15 cellular contexts compared by ENCODE assay signal in the genomic region with DNA sequence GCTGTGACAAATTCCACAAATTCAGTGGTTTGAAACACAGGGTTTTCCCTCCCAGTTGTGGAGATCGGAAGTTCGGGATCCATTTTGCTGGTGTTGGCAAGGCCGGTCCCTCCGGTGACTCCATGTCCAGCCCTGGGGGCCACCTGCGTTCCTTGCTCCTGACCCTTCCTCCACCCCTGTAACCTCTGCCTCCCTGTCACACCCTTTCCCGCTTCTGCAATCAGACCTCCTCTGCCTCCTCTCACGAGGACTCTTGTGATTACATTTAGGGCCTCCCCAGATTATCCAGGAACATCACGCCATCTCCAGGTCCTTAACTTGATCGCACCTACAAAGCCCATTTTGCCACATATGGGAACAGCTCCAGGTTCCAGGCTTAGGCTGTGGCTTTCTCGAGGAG. TPM values are rescaled to one million over a fixed set of nuclear protein-coding genes. Genes with fewer than 3 reads are reported as not detected.
DNase-seq lines count a peak whose midpoint lies in the region; ATAC-seq, FAIRE-seq and TF ChIP-seq lines count a peak whose summit lies in the region.
"Had no signal": no experiment of that assay in that cellular context is flagged by ENCODE, and none has a peak within 500 bp of the region (broad histone marks: within the 10 kb centered on the region; RNA-seq: fewer than 3 reads in every experiment).

No MANE protein-coding gene starts in this region.

- H3K36me3 Mint-ChIP-seq in MCF 10A (ENCODE audit: insufficient read depth, unreplicated experiment) (peaks cover 60% of the 10 kb centered on the region), nephron (ENCODE audit: low read depth) (peaks cover 11% of the 10 kb centered on the region)

- H3K27me3 Mint-ChIP-seq in MCF 10A (ENCODE audit: insufficient read depth, unreplicated experiment): no peaks in the 10 kb centered on the region
- peaks cover 3% of the 10 kb centered on the region for H3K27me3 Mint-ChIP-seq in nephron (ENCODE audit: low read depth)
- H3K27me3 Mint-ChIP-seq: activated T-helper 17 cell treated with anti-CD3 and anti-CD28 coated beads, Interleukin-2, amount 50 U/mL, for 72 hours had no signal

- no peaks in the 10 kb centered on the region for H3K9me3 ChIP-seq in mammary epithelial cell (replicated peaks; ENCODE audit: insufficient read depth, low read length)
- H3K9me3 ChIP-seq in endothelial cell of umbilical vein (replicated peaks; ENCODE audit: control insufficient read depth, insufficient read depth, low read length): no peaks in the 10 kb centered on the region
- no peaks in the 10 kb centered on the region for H3K9me3 ChIP-seq in upper lobe of right lung
- H3K9me3 ChIP-seq: neutrophil had no signal

- peaks cover 16% of the 10 kb centered on the region for H3K4me1 ChIP-seq in mammary epithelial cell (ENCODE audit: insufficient read depth, low read length)
- peaks cover 34% of the 10 kb centered on the region for H3K4me1 ChIP-seq in endothelial cell of umbilical vein (ENCODE audit: control insufficient read depth, extremely low read depth, insufficient read depth, low read length)
- H3K4me1 ChIP-seq in upper lobe of right lung: peaks cover 36% of the 10 kb centered on the region

- no peaks in the 10 kb centered on the region for H3K9me3 Mint-ChIP-seq in MCF 10A (ENCODE audit: unreplicated experiment)
- peaks cover 3% of the 10 kb centered on the region for H3K9me3 Mint-ChIP-seq in nephron
- H3K9me3 Mint-ChIP-seq: activated T-helper 17 cell treated with anti-CD3 and anti-CD28 coated beads, Interleukin-2, amount 50 U/mL, for 72 hours had no signal

- H3K4me1 Mint-ChIP-seq in MCF 10A (ENCODE audit: insufficient read depth, unreplicated experiment) (peaks cover 73% of the 10 kb centered on the region), nephron (peaks cover 48% of the 10 kb centered on the region)
- H3K4me1 Mint-ChIP-seq: activated T-helper 17 cell treated with anti-CD3 and anti-CD28 coated beads, Interleukin-2, amount 50 U/mL, for 72 hours; CD8-positive, alpha-beta memory T cell had no signal

- H3K27ac ChIP-seq in mammary epithelial cell (ENCODE audit: insufficient read depth, low read depth, low read length): no peak overlapping the region
- peak overlapping the region; percentile 58 for H3K27ac ChIP-seq in endothelial cell of umbilical vein (ENCODE audit: insufficient read depth, low read depth, low read length)
- peak overlapping the region; percentile 65 for H3K27ac ChIP-seq in upper lobe of right lung
- H3K27ac ChIP-seq: neutrophil had no signal

- CTCF ChIA-PET in MCF 10A (lab: Yijun Ruan, JAX) (no interaction called here), mammary epithelial cell (lab: Charles Lee; ENCODE audit: low non-redundant PET) (no interaction called here), endothelial cell of umbilical vein (lab: Charles Lee) (interaction anchor here (1.9 kb wide), 1 partner anchor 12 kb away, joined by 7 read pairs; the partner anchor contains the start of gene RPS6KA2)

- DNase-seq in MCF 10A (ENCODE audit: unreplicated experiment) (peak; percentile 17), mammary epithelial cell (no peak), endothelial cell of umbilical vein (ENCODE audit: low read depth, low spot score) (no peak), upper lobe of right lung (no peak), frontal cortex (ENCODE audit: low spot score in 2 of 2) (no peak), RPMI8226 (no peak)
- DNase-seq: CD8-positive, alpha-beta memory T cell; NCI-H1436 had no signal

- no TSS peak for BruUV-seq in MCF 10A (replicated peaks; lab: Mats Ljungman, UMichigan)
- BruUV-seq in mammary epithelial cell (replicated peaks; lab: Mats Ljungman, UMichigan): no TSS peak
- no TSS peak for BruUV-seq in endothelial cell of umbilical vein (replicated peaks; lab: Mats Ljungman, UMichigan)

- H3K27me3 ChIP-seq in mammary epithelial cell (ENCODE audit: insufficient read depth, low read length) (no peaks in the 10 kb centered on the region), endothelial cell of umbilical vein (ENCODE audit: control insufficient read depth in 2 of 2, insufficient read depth in 2 of 2, low read length in 2 of 2) (no peaks in the 10 kb centered on the region), upper lobe of right lung (no peaks in the 10 kb centered on the region)
- H3K27me3 ChIP-seq: neutrophil had no signal

- H3K4me3 ChIP-seq in mammary epithelial cell (replicated peaks in 1 of 3; ENCODE audit: insufficient read depth in 1 of 3, low read depth in 2 of 3, low read length in 3 of 3): no peak overlapping the region
- H3K4me3 ChIP-seq in endothelial cell of umbilical vein (replicated peaks in 1 of 3; ENCODE audit: insufficient read depth in 1 of 3, low read depth in 1 of 3, low read length in 3 of 3): no peak overlapping the region
- H3K4me3 ChIP-seq in upper lobe of right lung: no peak overlapping the region
- H3K4me3 ChIP-seq: GM12878, K562 had no signal

- POLR2A ChIA-PET in MCF 10A (lab: Yijun Ruan, JAX): interaction anchor here (0.8 kb wide), 1 partner anchor 22 kb away, joined by 4 read pairs; no protein-coding TSS in a partner anchor
- POLR2A ChIA-PET in endothelial cell of umbilical vein (lab: Charles Lee): no interaction called here

- dilution Hi-C loops in mammary epithelial cell (cut with HindIII; ENCODE audit: low sequenced_read_pairs) (no loop called here), endothelial cell of umbilical vein (cut with MboI; ENCODE audit: extremely low pct_ligation_motif_present, low sequenced_read_pairs) (no loop called here)

- H3K9ac ChIP-seq in mammary epithelial cell (ENCODE audit: insufficient read depth, low read length) (no peak overlapping the region), endothelial cell of umbilical vein (replicated peaks; ENCODE audit: extremely low read depth, insufficient read depth, low read length) (peak overlapping the region; percentile 12)

- H3K4me3 Mint-ChIP-seq in MCF 10A (ENCODE audit: unreplicated experiment) (peak overlapping the region; percentile 34), nephron (no peak overlapping the region)
- H3K4me3 Mint-ChIP-seq: activated T-helper 17 cell treated with anti-CD3 and anti-CD28 coated beads, Interleukin-2, amount 50 U/mL, for 72 hours; CD8-positive, alpha-beta memory T cell had no signal

- ATAC-seq in upper lobe of right lung: peak; percentile 74
- no peak for ATAC-seq in HG02678 (IDR thresholded peaks at IDR 0.05; ENCODE audit: unreplicated experiment)
- ATAC-seq: activated T-helper 17 cell treated with anti-CD3 and anti-CD28 coated beads, Interleukin-2, amount 50 U/mL, for 72 hours; GM12878; K562 had no signal

- FAIRE-seq in endothelial cell of umbilical vein (lab: Jason Lieb, UNC) (no peak), frontal cortex (lab: Jason Lieb, UNC) (no peak)
- FAIRE-seq: A204.1, GM12878, K562 had no signal

- H3K4me2 ChIP-seq in mammary epithelial cell (ENCODE audit: insufficient read depth, low read depth, low read length) (no peak overlapping the region), endothelial cell of umbilical vein (ENCODE audit: insufficient read depth, low read length) (peak overlapping the region; percentile 9)

- 99% methylated on average over 10 of the region's 10 CpGs for WGBS in mammary epithelial cell (ENCODE audit: low coverage, missing lambda C conversion rate)

- H4K20me1 ChIP-seq in mammary epithelial cell (ENCODE audit: insufficient read depth, low read length): no peaks in the 10 kb centered on the region
- H4K20me1 ChIP-seq in endothelial cell of umbilical vein (replicated peaks; ENCODE audit: control insufficient read depth, extremely low read depth, insufficient read depth, low read length): no peaks in the 10 kb centered on the region

- TF ChIP-seq CTCF in MCF 10A (IDR thresholded peaks at IDR 0.05; ENCODE audit: unreplicated experiment): no peak
- TF ChIP-seq CTCF in mammary epithelial cell (conservative IDR thresholded peaks at IDR 0.05 in 1 of 2, IDR thresholded peaks at IDR 0.05 in 1 of 2; ENCODE audit: extremely low read depth in 1 of 2, insufficient read depth in 1 of 2, low read depth in 1 of 2, low read length in 2 of 2): no peak
- TF ChIP-seq CTCF in endothelial cell of umbilical vein (IDR thresholded peaks at IDR 0.05; ENCODE audit: extremely low read depth in 1 of 2, insufficient read depth in 1 of 2, low read depth in 1 of 2, low read length in 2 of 2): no peak
- no peak for TF ChIP-seq CTCF in nephron (IDR thresholded peaks at IDR 0.05; ENCODE audit: unreplicated experiment in 3 of 3)
- no peak for TF ChIP-seq CTCF in upper lobe of right lung (IDR thresholded peaks at IDR 0.05)

- H3K79me2 ChIP-seq in mammary epithelial cell (ENCODE audit: insufficient read depth, low read length): peaks cover 56% of the 10 kb centered on the region
- peaks cover 32% of the 10 kb centered on the region for H3K79me2 ChIP-seq in endothelial cell of umbilical vein (ENCODE audit: control insufficient read depth, insufficient read depth, low read length)

- peak overlapping the region; percentile 75 for H3K27ac Mint-ChIP-seq in MCF 10A (ENCODE audit: low read depth, unreplicated experiment)
- peak overlapping the region; percentile 50 to 69 (median 58) for H3K27ac Mint-ChIP-seq in nephron
- H3K27ac Mint-ChIP-seq: activated T-helper 17 cell treated with anti-CD3 and anti-CD28 coated beads, Interleukin-2, amount 50 U/mL, for 72 hours had no signal

- H3K36me3 ChIP-seq in mammary epithelial cell (ENCODE audit: insufficient read depth, low read length) (peaks cover 2% of the 10 kb centered on the region), endothelial cell of umbilical vein (ENCODE audit: control insufficient read depth in 2 of 2, extremely low read depth in 1 of 2, insufficient read depth in 2 of 2, low read length in 2 of 2) (peaks cover 0 to 10% of the 10 kb centered on the region in 2 experiments), upper lobe of right lung (peaks cover 14% of the 10 kb centered on the region)

- intact Hi-C loops in MCF 10A (cut with micrococcal nuclease) (no loop called here), mammary epithelial cell (cut with micrococcal nuclease) (no loop called here), endothelial cell of umbilical vein (cut with micrococcal nuclease) (no loop called here), upper lobe of right lung (cut with DNase I) (no loop called here)

- H3K9me1 ChIP-seq in endothelial cell of umbilical vein (replicated peaks; ENCODE audit: control insufficient read depth, extremely low read depth, insufficient read depth, low read length): no peaks in the 10 kb centered on the region

- in situ Hi-C loops in mammary epithelial cell (cut with MboI; ENCODE audit: low sequenced_read_pairs in 2 of 2): no loop called here

- TF ChIP-seq POLR2A in endothelial cell of umbilical vein (IDR thresholded peaks at IDR 0.05; ENCODE audit: low read depth, low read length): no peak

- H2AFZ ChIP-seq in mammary epithelial cell (ENCODE audit: low read depth, low read length): no peak overlapping the region
- no peak overlapping the region for H2AFZ ChIP-seq in endothelial cell of umbilical vein (ENCODE audit: low read depth, low read length)

RNA-seq across cellular contexts. Expression of gene RPS6KA2, which starts 12.5 kb away (rescaled TPM):
- total RNA-seq in MCF 10A (2022) (126 and 157 TPM in 2 replicates), mammary epithelial cell (10 to 100 TPM; 47.8 to 48.8 TPM), endothelial cell of umbilical vein (72.6 and 75.8 TPM in 2 replicates), upper lobe of right lung (136 TPM), frontal cortex (24.9 TPM)
- polyA plus RNA-seq in mammary epithelial cell (28.0 TPM), endothelial cell of umbilical vein (50.8 and 54.5 TPM in 2 replicates)
- polyA minus RNA-seq in mammary epithelial cell (115 TPM), endothelial cell of umbilical vein (156 and 158 TPM in 2 replicates)
- 55.6 and 63.8 TPM in 2 replicates for polyA plus RNA-seq in endothelial cell of umbilical vein (2011; cell fraction: cytosol; rRNA removed)
- polyA plus RNA-seq in endothelial cell of umbilical vein (2011; cell fraction: nucleus; rRNA removed): 54.4 and 62.9 TPM in 2 replicates
- polyA plus RNA-seq in endothelial cell of umbilical vein (2012): 45.5 and 51.6 TPM in 2 replicates
- polyA minus RNA-seq in endothelial cell of umbilical vein (2011; cell fraction: cytosol; rRNA and poly(A)+ RNA removed): not detected
- 79.6 and 96.9 TPM in 2 replicates for polyA minus RNA-seq in endothelial cell of umbilical vein (2011; cell fraction: nucleus; rRNA and poly(A)+ RNA removed)

RNA-seq across cellular contexts. Expression of gene RAMACL, which starts 28.1 kb away (rescaled TPM):
- total RNA-seq in MCF 10A (2022) (5.3 and 5.8 TPM in 2 replicates), mammary epithelial cell (1 to 10 TPM in 1 of 2 donors, under 1 TPM in 1; 0.83 to 3.7 TPM), endothelial cell of umbilical vein (4.0 and 5.3 TPM in 2 replicates), upper lobe of right lung (8.0 TPM), frontal cortex (0.82 TPM)
- polyA plus RNA-seq in mammary epithelial cell (0.15 TPM), endothelial cell of umbilical vein (0.17 and 0.25 TPM in 2 replicates)
- polyA minus RNA-seq in mammary epithelial cell (not detected), endothelial cell of umbilical vein (9.8 and 10.3 TPM in 2 replicates)
- 0.14 and 0.17 TPM in 2 replicates for polyA plus RNA-seq in endothelial cell of umbilical vein (2011; cell fraction: cytosol; rRNA removed)
- 3.7 and 4.7 TPM in 2 replicates for polyA plus RNA-seq in endothelial cell of umbilical vein (2011; cell fraction: nucleus; rRNA removed)
- polyA plus RNA-seq in endothelial cell of umbilical vein (2012): 0.40 and 0.90 TPM in 2 replicates
- 1.8 TPM for polyA minus RNA-seq in endothelial cell of umbilical vein (2011; cell fraction: cytosol; rRNA and poly(A)+ RNA removed)
- polyA minus RNA-seq in endothelial cell of umbilical vein (2011; cell fraction: nucleus; rRNA and poly(A)+ RNA removed): 22.9 and 26.7 TPM in 2 replicates
